34 cellular contexts compared by ENCODE assay signal in genomic region chr7:51148216-51148615, GRCh38.
"Had no signal": no experiment of that assay in that cellular context is flagged by ENCODE, and none has a peak within 500 bp of the region (broad histone marks: within the 10 kb centered on the region; RNA-seq: fewer than 3 reads in every experiment).

No MANE protein-coding gene starts in this region.

- H3K9ac ChIP-seq: KMS-11 had no signal

- H3K9me3 ChIP-seq: MG63 had no signal

- H3K4me3 ChIP-seq: MG63 had no signal

- H3K27me3 ChIP-seq: MG63 had no signal

- H3K36me3 ChIP-seq: MG63 had no signal

- H3K27ac ChIP-seq: KMS-11 had no signal

- H3K4me2 ChIP-seq: KMS-11 had no signal

- DNase-seq: Karpas-422, Kasumi-1, MG63, MM.1S, MV-4-11, NCI-H1048, NCI-H1092, NCI-H1092 treated with DMSO at 0.1 percent for 48 hours, NCI-H1105, NCI-H1105 treated with DMSO at 0.1 percent for 48 hours, NCI-H1417, NCI-H1417 treated with DMSO at 0.1 percent for 48 hours, NCI-H1436, NCI-H1436 treated with DMSO at 0.1 percent for 48 hours, NCI-H146, NCI-H1694, NCI-H1694 treated with DMSO at 0.1 percent for 48 hours, NCI-H187, NCI-H187 treated with DMSO at 0.1 percent for 48 hours, NCI-H1930, NCI-H2029, NCI-H2029 treated with DMSO at 0.1 percent for 48 hours, NCI-H2081, NCI-H2081 treated with DMSO at 0.1 percent for 48 hours, NCI-H2107, NCI-H2171, NCI-H2171 treated with DMSO at 0.1 percent for 48 hours, NCI-H2227 treated with DMSO at 0.1 percent for 48 hours, NCI-H226, NCI-H345, NCI-H446, NCI-H446 treated with DMSO at 0.1 percent for 48 hours, NCI-H510A had no signal
